ENCODE assay signal across 1 cellular context in genomic region chr5:60473654-60474053, GRCh38.
A peak's percentile ranks its signal among the peaks of the same experiment; 100 is the strongest.
TF ChIP-seq lines count a peak whose summit lies in the region.

No MANE protein-coding gene starts in this region.

TF ChIP-seq in HepG2, 621 proteins besides CTCF, POLR2A, EP300 and RAD21 (continued from another document):
- peak; percentile 71 for TF ChIP-seq RARA (CRISPR knock-in tag; IDR thresholded peaks at IDR 0.05)
- no peak for TF ChIP-seq KMT2A (CRISPR knock-in tag; IDR thresholded peaks at IDR 0.05)
- no peak for TF ChIP-seq MZF1 (CRISPR knock-in tag; IDR thresholded peaks at IDR 0.05; ENCODE audit: borderline replicate concordance)
- no peak for TF ChIP-seq HIVEP1 (CRISPR knock-in tag; IDR thresholded peaks at IDR 0.05)
- TF ChIP-seq ZZZ3 (CRISPR knock-in tag; IDR thresholded peaks at IDR 0.05; ENCODE audit: borderline replicate concordance) = no peak
- TF ChIP-seq SMYD3 (CRISPR knock-in tag; IDR thresholded peaks at IDR 0.05) = no peak
- TF ChIP-seq ZGPAT (CRISPR knock-in tag; IDR thresholded peaks at IDR 0.05) = 0 out of 2 replicates have a peak, but pooled peaks have one; percentile 34
- peak; percentile 63 for TF ChIP-seq FOXA3 (CRISPR knock-in tag; IDR thresholded peaks at IDR 0.05)
- no peak for TF ChIP-seq KDM5B (CRISPR knock-in tag; IDR thresholded peaks at IDR 0.05; ENCODE audit: borderline replicate concordance)
- TF ChIP-seq NR2F1 (CRISPR knock-in tag; IDR thresholded peaks at IDR 0.05) = peak; percentile 48 to 85; a peak in 3 of 4 replicates
- TF ChIP-seq NFRKB (IDR thresholded peaks at IDR 0.05) = no peak
- no peak for TF ChIP-seq ZNF577 (CRISPR knock-in tag; IDR thresholded peaks at IDR 0.05; ENCODE audit: borderline replicate concordance, low read depth)
- TF ChIP-seq HMG20A (CRISPR knock-in tag; IDR thresholded peaks at IDR 0.05; ENCODE audit: borderline replicate concordance) = peak; percentile 53; the same call in 1 of the 2 replicates
- no peak for TF ChIP-seq ZNF18 (CRISPR knock-in tag; IDR thresholded peaks at IDR 0.05; ENCODE audit: insufficient replicate concordance)
- TF ChIP-seq ARID3A (IDR thresholded peaks at IDR 0.05; ENCODE audit: low read depth, low read length) = no peak
- no peak for TF ChIP-seq ZNF850 (CRISPR knock-in tag; conservative IDR thresholded peaks at IDR 0.05)
- TF ChIP-seq ZNF180 (CRISPR knock-in tag; IDR thresholded peaks at IDR 0.05; ENCODE audit: borderline replicate concordance, low read depth) = no peak
- no peak for TF ChIP-seq ZNF598 (CRISPR knock-in tag; IDR thresholded peaks at IDR 0.05; ENCODE audit: borderline replicate concordance)
- TF ChIP-seq ZNF746 (CRISPR knock-in tag; IDR thresholded peaks at IDR 0.05) = no peak
- TF ChIP-seq PPARG (CRISPR knock-in tag; conservative IDR thresholded peaks at IDR 0.05) = 0 out of 2 replicates have a peak, but pooled peaks have one; percentile 16
- TF ChIP-seq HDAC1 (CRISPR knock-in tag; IDR thresholded peaks at IDR 0.05) = no peak
